ENCODE assay signal across 30 cellular contexts in the genomic region with DNA sequence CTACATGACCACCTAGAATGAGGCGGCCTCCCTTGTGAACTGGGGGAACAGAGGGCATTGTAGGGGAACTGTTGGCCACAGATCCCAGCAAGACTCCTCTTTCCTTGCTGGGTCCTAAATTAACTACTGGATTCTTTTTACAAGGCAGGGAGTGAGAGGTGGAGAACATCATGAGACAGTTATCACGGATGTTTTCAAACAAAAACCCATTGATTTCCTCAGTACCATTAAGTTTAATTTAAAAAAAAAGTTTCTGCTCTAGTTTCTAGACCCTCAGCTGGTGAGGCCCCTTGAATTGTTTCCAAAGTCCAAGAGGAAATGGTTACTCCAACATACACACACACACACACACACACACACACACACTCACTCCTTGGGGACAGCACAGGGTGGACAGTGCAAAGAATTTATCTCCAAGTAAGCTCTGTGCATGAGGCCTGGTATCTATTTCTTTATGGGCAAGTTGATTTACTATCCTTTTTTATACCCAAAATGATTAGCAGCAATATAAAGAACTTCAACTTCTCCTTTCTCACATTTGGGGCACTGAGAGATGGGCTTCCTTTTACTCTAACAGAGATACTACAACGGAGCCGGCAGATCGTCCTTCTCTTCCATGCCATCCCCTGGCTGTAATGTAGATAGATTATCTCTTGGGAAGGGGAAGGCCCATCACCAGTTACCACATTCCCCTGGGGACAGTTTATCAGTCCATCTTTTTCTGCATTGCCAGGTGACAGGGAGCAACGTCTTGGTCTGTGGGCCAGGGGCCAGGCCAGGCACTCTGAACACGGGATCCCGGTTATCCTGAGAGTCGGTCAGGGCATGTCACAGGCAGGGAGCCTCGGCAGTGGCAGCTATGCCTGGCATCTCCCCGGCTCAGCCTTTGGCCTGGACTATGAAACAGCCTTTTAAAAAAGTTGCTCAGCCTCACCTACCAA. TPM values are rescaled to one million over a fixed set of nuclear protein-coding genes. Genes with fewer than 3 reads are reported as not detected.
A peak's percentile ranks its signal among the peaks of the same experiment; 100 is the strongest.
DNase-seq lines count a peak whose midpoint lies in the region; ATAC-seq and TF ChIP-seq lines count a peak whose summit lies in the region.
"Had no signal": no experiment of that assay in that cellular context is flagged by ENCODE, and none has a peak within 500 bp of the region (broad histone marks: within the 10 kb centered on the region; RNA-seq: fewer than 3 reads in every experiment).

No MANE protein-coding gene starts in this region.

- H3K27ac Mint-ChIP-seq in IgD-negative memory B cell, result peak overlapping the region in 1 of 3 donors; percentile 44
- peak overlapping the region; percentile 47 to 84 (median 73) for H3K27ac Mint-ChIP-seq in brain
- H3K27ac Mint-ChIP-seq in naive B cell, result peak overlapping the region; percentile 82 to 99 (median 95)
- H3K27ac Mint-ChIP-seq: activated CD4-positive, alpha-beta T cell treated with anti-CD3 and anti-CD28 coated beads for 36 hours; nephron progenitor cell; T-helper 1 cell treated with Interleukin-12 subunit alpha and Interleukin-12 subunit beta and Interleukin-4 antibody, amounts not matched to agents 30 μg/mL and 1 μg/mL, for 36 hours had no signal

- H4K20me1 ChIP-seq in BLaER1 treated with 17β-estradiol and CSF1 and Interleukin-3, amounts not matched to agents 10 nM and 100 nM, result peaks cover 0 to 9% (median 0%) of the 10 kb centered on the region in 11 experiments; a peak in 4 of 22 replicates

- peaks cover 0 to 22% (median 0%) of the 10 kb centered on the region in 11 experiments; a peak in 3 of 22 replicates for H3K27me3 ChIP-seq in BLaER1 treated with 17β-estradiol and CSF1 and Interleukin-3, amounts not matched to agents 10 nM and 100 nM
- H3K27me3 ChIP-seq: adrenal gland, brain microvascular endothelial cell, Peyer's patch, right lobe of liver, vagina had no signal

- DNase-seq in naive B cell (peak; percentile 20), NOMO-1 treated with dmso at 0.1 percent for 144 hours (lab: John Stamatoyannopoulos, UW; ENCODE audit: unreplicated experiment) (no peak)
- no peak for DNase-seq in activated naive CD4-positive, alpha-beta T cell treated with Interleukin-2 at 50 U/mL for 16 hours
- DNase-seq: activated CD4-positive, alpha-beta T cell treated with anti-CD3 and anti-CD28 coated beads for 36 hours; activated CD8-positive, alpha-beta memory T cell treated with anti-CD3 and anti-CD28 coated beads for 24 hours; activated gamma-delta T cell; adrenal gland; brain microvascular endothelial cell; effector CD4-positive, alpha-beta T cell; head of caudate nucleus; lower lobe of right lung; mucosa of descending colon; NCI-H146; NCI-H510A; nephron progenitor cell; right lobe of liver; stimulated activated CD4-positive, alpha-beta T cell treated with anti-CD3 and anti-CD28 coated beads, Interleukin-12 subunit alpha, Interleukin-12 subunit beta, amount 100 ng/mL, for 4 hours; stimulated activated CD4-positive, alpha-beta T cell treated with anti-CD3 and anti-CD28 coated beads, Interleukin-4, amount 100 ng/mL, for 1 hour; stimulated activated naive CD4-positive, alpha-beta T cell treated with Interleukin-2 at 50 U/mL for 16 hours had no signal

- no peaks in the 10 kb centered on the region for H3K9me3 ChIP-seq in BLaER1 treated with 17β-estradiol and CSF1 and Interleukin-3, amounts not matched to agents 10 nM and 100 nM (replicated peaks in 1 of 11)
- H3K9me3 ChIP-seq: adrenal gland, lower lobe of right lung, mucosa of descending colon, Peyer's patch, right lobe of liver, thoracic aorta, vagina had no signal

- no peak for TF ChIP-seq CTCF in brain (conservative IDR thresholded peaks at IDR 0.05)

- peak overlapping the region in 4 of 11 experiments; percentile 17 to 35 (median 34); a peak in 6 of 22 replicates for H3K27ac ChIP-seq in BLaER1 treated with 17β-estradiol and CSF1 and Interleukin-3, amounts not matched to agents 10 nM and 100 nM
- H3K27ac ChIP-seq: adrenal gland, brain microvascular endothelial cell, KMS-11, lower lobe of right lung, Peyer's patch, right lobe of liver, thoracic aorta, vagina had no signal

- peaks cover 4% of the 10 kb centered on the region for H3K36me3 Mint-ChIP-seq in IgD-negative memory B cell
- H3K36me3 Mint-ChIP-seq in brain, result no peaks in the 10 kb centered on the region
- H3K36me3 Mint-ChIP-seq in naive B cell, result no peaks in the 10 kb centered on the region

- ATAC-seq in naive B cell (ENCODE audit: low read depth in 2 of 2) (no peak), HG03565 (IDR thresholded peaks at IDR 0.05; ENCODE audit: unreplicated experiment) (no peak)
- ATAC-seq in activated CD4-positive, CD25-positive, alpha-beta regulatory T cell treated with anti-CD3 and anti-CD28 coated beads, Interleukin-2, amount 50 U/mL, for 24 hours, result no peak
- ATAC-seq: activated CD4-positive, alpha-beta T cell treated with anti-CD3 and anti-CD28 coated beads for 36 hours; GM12878; lower lobe of right lung; mucosa of descending colon; right lobe of liver had no signal

- H3K4me1 Mint-ChIP-seq in IgD-negative memory B cell, result peaks cover 54 to 59% (median 56%) of the 10 kb centered on the region in 3 donors
- H3K4me1 Mint-ChIP-seq in brain, result peaks cover 96% of the 10 kb centered on the region
- H3K4me1 Mint-ChIP-seq in naive B cell, result peaks cover 80 to 92% (median 91%) of the 10 kb centered on the region in 3 donors
- H3K4me1 Mint-ChIP-seq: activated CD4-positive, alpha-beta T cell treated with anti-CD3 and anti-CD28 coated beads for 36 hours had no signal

- H3K9me3 Mint-ChIP-seq in IgD-negative memory B cell (no peaks in the 10 kb centered on the region), brain (peaks cover 0 to 1% (median 0%) of the 10 kb centered on the region in 5 experiments), naive B cell (no peaks in the 10 kb centered on the region)
- H3K9me3 Mint-ChIP-seq: nephron progenitor cell; T-helper 1 cell treated with Interleukin-12 subunit alpha and Interleukin-12 subunit beta and Interleukin-4 antibody, amounts not matched to agents 30 μg/mL and 1 μg/mL, for 36 hours had no signal

- H3K4me1 ChIP-seq in BLaER1 treated with 17β-estradiol and CSF1 and Interleukin-3, amounts not matched to agents 10 nM and 100 nM, result peaks cover 65 to 100% (median 99%) of the 10 kb centered on the region in 10 experiments
- H3K4me1 ChIP-seq: adrenal gland, Peyer's patch, right lobe of liver had no signal

- H3K4me3 Mint-ChIP-seq in IgD-negative memory B cell (peak overlapping the region in 3 of 4 donors; percentile 54 to 80 (median 61)), brain (no peak overlapping the region), naive B cell (peak overlapping the region; percentile 31 to 92 (median 80))
- H3K4me3 Mint-ChIP-seq: activated CD4-positive, alpha-beta T cell treated with anti-CD3 and anti-CD28 coated beads for 36 hours; nephron progenitor cell; T-helper 1 cell treated with Interleukin-12 subunit alpha and Interleukin-12 subunit beta and Interleukin-4 antibody, amounts not matched to agents 30 μg/mL and 1 μg/mL, for 36 hours had no signal

- H3K4me2 ChIP-seq in BLaER1 treated with 17β-estradiol and CSF1 and Interleukin-3, amounts not matched to agents 10 nM and 100 nM, result peak overlapping the region; percentile 25 to 95 (median 82)
- H3K4me2 ChIP-seq: KMS-11 had no signal

- peak overlapping the region in 2 of 11 experiments; percentile 24 to 56; a peak in 3 of 22 replicates for H3K9ac ChIP-seq in BLaER1 treated with 17β-estradiol and CSF1 and Interleukin-3, amounts not matched to agents 10 nM and 100 nM
- H3K9ac ChIP-seq: KMS-11 had no signal

- H3K27me3 Mint-ChIP-seq in IgD-negative memory B cell, result peaks cover 21% of the 10 kb centered on the region
- peaks cover 6% of the 10 kb centered on the region for H3K27me3 Mint-ChIP-seq in brain
- H3K27me3 Mint-ChIP-seq in naive B cell, result no peaks in the 10 kb centered on the region
- H3K27me3 Mint-ChIP-seq: activated CD4-positive, alpha-beta T cell treated with anti-CD3 and anti-CD28 coated beads for 36 hours had no signal

- no peak overlapping the region for H3K4me3 ChIP-seq in BLaER1 treated with 17β-estradiol and CSF1 and Interleukin-3, amounts not matched to agents 10 nM and 100 nM
- H3K4me3 ChIP-seq: adrenal gland, GM12878, lower lobe of right lung, mucosa of descending colon, Peyer's patch, right lobe of liver, thoracic aorta, vagina had no signal

- no peaks in the 10 kb centered on the region for H3K36me3 ChIP-seq in BLaER1 treated with 17β-estradiol and CSF1 and Interleukin-3, amounts not matched to agents 10 nM and 100 nM
- H3K36me3 ChIP-seq: adrenal gland, brain microvascular endothelial cell, lower lobe of right lung, Peyer's patch, right lobe of liver, thoracic aorta, vagina had no signal

RNA-seq across cellular contexts. Expression of a gene that starts 54.7 kb away (rescaled TPM):
- polyA plus RNA-seq in IgD-negative memory B cell, result 0.94 TPM
- polyA plus RNA-seq in brain (ENCODE audit: insufficient read depth, low read depth, low replicate concordance), result 59.3 TPM
- polyA plus RNA-seq in naive B cell (ENCODE audit: low read depth in 6 of 6), result 10 to 100 TPM in 1 of 6 donors, 1 to 10 TPM in 5; 3.4 to 11.3 (median 4.8) TPM

Comparison
In these comparisons a context has a peak if more than half of its experiments do, and no peak if none do; other contexts are left out.
1. H3K4me3 Mint-ChIP-seq: peak in IgD-negative memory B cell (3 of 4) and naive B cell (8 of 8); none in brain (0 of 5).